ENCODE assay signal across 11 cellular contexts in the genomic region with DNA sequence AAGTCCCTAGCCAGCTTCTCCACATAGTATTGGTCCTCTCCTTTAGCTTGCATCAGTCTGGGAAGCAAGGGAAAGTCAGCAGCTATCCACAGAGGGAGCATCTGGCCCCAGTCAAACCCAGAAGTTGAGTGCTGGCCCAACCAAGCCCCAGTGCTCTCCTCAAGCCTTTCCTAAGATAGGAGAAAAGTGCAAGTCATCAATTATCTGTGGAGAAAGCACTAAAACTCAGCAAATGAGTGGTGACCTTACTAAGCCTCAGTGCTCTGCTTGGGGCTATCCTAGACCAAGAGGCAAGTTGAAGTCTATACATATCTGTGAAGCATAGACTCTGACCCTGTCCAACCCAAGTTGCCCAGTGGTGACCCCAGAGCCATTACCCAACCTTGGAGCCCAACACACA.
"Had no signal": no experiment of that assay in that cellular context is flagged by ENCODE, and none has a peak within 500 bp of the region (broad histone marks: within the 10 kb centered on the region; RNA-seq: fewer than 3 reads in every experiment).

No MANE protein-coding gene starts in this region.

- H3K4me1 Mint-ChIP-seq: GM23338, H9 had no signal

- H3K9me3 Mint-ChIP-seq: HFFc6 had no signal

- H3K36me3 ChIP-seq: HAP-1 had no signal

- DNase-seq: GM23248, GOT3, H7, H9, HCEC 1CT, HFFc6 had no signal

- ATAC-seq: GM23338, HCT116 had no signal

- H3K4me1 ChIP-seq: HAP-1 had no signal

- H3K4me3 Mint-ChIP-seq: GM23338, H9, HFFc6 had no signal

- H3K4me3 ChIP-seq: GM23248, GM23338, HAP-1 had no signal

- H2AFZ ChIP-seq: GM23248, GM23338 had no signal

- H3K9me3 ChIP-seq: HAP-1 had no signal

- H3K9ac ChIP-seq: GM23248 had no signal

- H3K27ac Mint-ChIP-seq: GM23338, H9, HFFc6 had no signal

- FAIRE-seq: H1, H54 had no signal

- H3K4me2 ChIP-seq: GM23338 had no signal

- H3K27ac ChIP-seq: GM23248 had no signal
